In genomic region chr14:64762044-64763034, GRCh38 we compare ENCODE assay signal across 8 cellular contexts. TPM values are rescaled to one million over a fixed set of nuclear protein-coding genes. Genes with fewer than 3 reads are reported as not detected.
DNase-seq lines count a peak whose midpoint lies in the region; ATAC-seq and TF ChIP-seq lines count a peak whose summit lies in the region.

No MANE protein-coding gene starts in this region.

- H3F3A ChIP-seq in SK-N-SH (replicated peaks; ENCODE audit: insufficient read depth), result peaks cover 4% of the 10 kb centered on the region

- DNase-seq in COLO668 (lab: John Stamatoyannopoulos, UW; ENCODE audit: unreplicated experiment) (peak; percentile 97), NB4 (ENCODE audit: low read depth) (peak; percentile 53), SK-N-SH (peak; percentile 87), kidney glomerular epithelial cell (lab: John Stamatoyannopoulos, UW) (peak; percentile 84)
- peak in 1 of 2 donors; percentile 31 for DNase-seq in central memory CD8-positive, alpha-beta T cell (ENCODE audit: low spot score in 2 of 2)
- peak; percentile 16 to 19 for DNase-seq in stimulated activated CD4-positive, alpha-beta T cell treated with anti-CD3 and anti-CD28 coated beads, Interleukin-2, amount 100 ng/mL, for 48 hours

- CTCF ChIA-PET in SK-N-SH (lab: Yijun Ruan, JAX), result interaction anchor here (0.7 to 5.0 kb wide), 18 partner anchors 11 to 258 kb away, joined by 3 to 33 read pairs (median 4); partner anchors contain the start of gene ZBTB1

- H3K4me3 ChIP-seq in NB4 (ENCODE audit: low read depth, low read length) (no peak overlapping the region), SK-N-SH (ENCODE audit: low read depth in 2 of 2, low read length in 1 of 2) (peak overlapping the region in 1 of 2 experiments; percentile 21; a peak in 1 of 4 replicates)

- peak overlapping the region; percentile 34 to 99; a peak in 3 of 4 replicates for H3K27ac ChIP-seq in SK-N-SH (ENCODE audit: low read depth in 2 of 2, low read length in 1 of 2)

- peak overlapping the region; percentile 66 for H3K27ac Mint-ChIP-seq in central memory CD8-positive, alpha-beta T cell (ENCODE audit: low read depth)

- TF ChIP-seq EP300 in SK-N-SH (IDR thresholded peaks at IDR 0.05; ENCODE audit: borderline replicate concordance in 1 of 2, low read depth in 1 of 2, low read length in 1 of 2), result peak in 1 of 2 experiments; percentile 53; a peak in 2 of 4 replicates

- no peak overlapping the region for H3K9ac ChIP-seq in SK-N-SH

- H3K27me3 Mint-ChIP-seq in central memory CD8-positive, alpha-beta T cell, result peaks cover 13% of the 10 kb centered on the region

- no peak for TF ChIP-seq CTCF in NB4 (IDR thresholded peaks at IDR 0.05; ENCODE audit: low read depth, low read length)
- no peak for TF ChIP-seq CTCF in SK-N-SH (IDR thresholded peaks at IDR 0.05)

- POLR2A ChIA-PET in SK-N-SH (lab: Yijun Ruan, JAX), result interaction anchor here (0.6 to 2.3 kb wide), 11 partner anchors 10 to 424 kb away, joined by 3 to 15 read pairs (median 5); partner anchors contain the start of gene PLEKHG3

- H3K4me1 Mint-ChIP-seq in central memory CD8-positive, alpha-beta T cell, result peaks cover 58% of the 10 kb centered on the region

- H3K79me2 ChIP-seq in SK-N-SH (ENCODE audit: insufficient read depth), result no peaks in the 10 kb centered on the region

- H2AFZ ChIP-seq in SK-N-SH (ENCODE audit: low read depth), result no peak overlapping the region

- no peak for ATAC-seq in central memory CD8-positive, alpha-beta T cell (replicated peaks; ENCODE audit: extremely low read depth, poor library complexity, severe bottlenecking)
- ATAC-seq in HG02981 (IDR thresholded peaks at IDR 0.05; ENCODE audit: unreplicated experiment) (no peak), GM19351 (IDR thresholded peaks at IDR 0.05; ENCODE audit: unreplicated experiment) (no peak)

- WGBS in SK-N-SH (ENCODE audit: low lambda C conversion rate), result 13% methylated on average over 8 of the region's 19 CpGs

- no peak for TF ChIP-seq POLR2A in NB4 (IDR thresholded peaks at IDR 0.05; ENCODE audit: extremely low read depth, insufficient read length)

- no peak overlapping the region for H3K4me3 Mint-ChIP-seq in central memory CD8-positive, alpha-beta T cell

- no peaks in the 10 kb centered on the region for H3K9me3 Mint-ChIP-seq in central memory CD8-positive, alpha-beta T cell

- no peaks in the 10 kb centered on the region for H3K27me3 ChIP-seq in SK-N-SH (ENCODE audit: insufficient read depth)

- peaks cover 43 to 78% of the 10 kb centered on the region in 2 experiments for H3K4me1 ChIP-seq in SK-N-SH (ENCODE audit: control insufficient read depth in 1 of 2, insufficient read depth in 2 of 2, low read depth in 1 of 2, low read length in 1 of 2)

- no peaks in the 10 kb centered on the region for H3K36me3 ChIP-seq in SK-N-SH (replicated peaks in 1 of 2; ENCODE audit: control insufficient read depth in 1 of 2, insufficient read depth in 2 of 2, low read length in 1 of 2)

- no peak; the same call in 1 of the 2 replicates for TF ChIP-seq RAD21 in SK-N-SH (IDR thresholded peaks at IDR 0.05; ENCODE audit: low read length)

- no peaks in the 10 kb centered on the region for H3K9me3 ChIP-seq in SK-N-SH

- no peaks in the 10 kb centered on the region for H4K20me1 ChIP-seq in SK-N-SH (ENCODE audit: insufficient read depth)

- no peaks in the 10 kb centered on the region for H3K9me2 ChIP-seq in SK-N-SH

- H3K36me3 Mint-ChIP-seq in central memory CD8-positive, alpha-beta T cell (ENCODE audit: insufficient read depth), result peaks cover 1% of the 10 kb centered on the region

- peak overlapping the region; percentile 59 for H3K4me2 ChIP-seq in SK-N-SH

TF ChIP-seq in SK-N-SH, 30 proteins besides CTCF, POLR2A, EP300 and RAD21 (continues in another document):
- TF ChIP-seq JUND (IDR thresholded peaks at IDR 0.05) (no peak), YY1 (IDR thresholded peaks at IDR 0.05; ENCODE audit: low read depth) (no peak), CHD2 (IDR thresholded peaks at IDR 0.05; ENCODE audit: low read length, partially characterized antibody) (no peak), GABPA (IDR thresholded peaks at IDR 0.05; ENCODE audit: low read depth) (no peak), NRF1 (IDR thresholded peaks at IDR 0.05; ENCODE audit: low read depth, low read length) (no peak), PBX3 (IDR thresholded peaks at IDR 0.05) (no peak; the same call in 1 of the 2 replicates), RXRA (IDR thresholded peaks at IDR 0.05; ENCODE audit: borderline replicate concordance, low read depth) (no peak), EZH2phosphoT487 (IDR thresholded peaks at IDR 0.05; ENCODE audit: borderline replicate concordance, low read depth) (no peak), ELF1 (IDR thresholded peaks at IDR 0.05) (no peak), SIN3A (IDR thresholded peaks at IDR 0.05; ENCODE audit: borderline replicate concordance, low read depth, low read length) (no peak), ZBTB33 (IDR thresholded peaks at IDR 0.05; ENCODE audit: borderline replicate concordance, low read depth) (no peak), TAF1 (IDR thresholded peaks at IDR 0.05; ENCODE audit: borderline replicate concordance, low read depth, low read length) (no peak), USF2 (IDR thresholded peaks at IDR 0.05; ENCODE audit: borderline replicate concordance, low read depth, low read length) (no peak), RCOR1 (IDR thresholded peaks at IDR 0.05; ENCODE audit: low read length) (0 out of 2 replicates have a peak, but pooled peaks have one; percentile 18), MAX (IDR thresholded peaks at IDR 0.05; ENCODE audit: low read depth) (no peak; the same call in 1 of the 2 replicates), USF1 (IDR thresholded peaks at IDR 0.05; ENCODE audit: borderline replicate concordance, low read depth) (no peak), RFX5 (IDR thresholded peaks at IDR 0.05; ENCODE audit: low read length) (peak; percentile 78; the same call in 1 of the 2 replicates), TCF12 (IDR thresholded peaks at IDR 0.05) (peak; percentile 66), SMC3 (IDR thresholded peaks at IDR 0.05; ENCODE audit: low read depth, low read length) (peak; percentile 7; the same call in 1 of the 2 replicates), POLR2AphosphoS5 (IDR thresholded peaks at IDR 0.05; ENCODE audit: low read depth, low read length) (peak; percentile 34; the same call in 1 of the 2 replicates), NFIC (IDR thresholded peaks at IDR 0.05; ENCODE audit: borderline replicate concordance) (peak; percentile 89)
- TF ChIP-seq, protein P1, sequence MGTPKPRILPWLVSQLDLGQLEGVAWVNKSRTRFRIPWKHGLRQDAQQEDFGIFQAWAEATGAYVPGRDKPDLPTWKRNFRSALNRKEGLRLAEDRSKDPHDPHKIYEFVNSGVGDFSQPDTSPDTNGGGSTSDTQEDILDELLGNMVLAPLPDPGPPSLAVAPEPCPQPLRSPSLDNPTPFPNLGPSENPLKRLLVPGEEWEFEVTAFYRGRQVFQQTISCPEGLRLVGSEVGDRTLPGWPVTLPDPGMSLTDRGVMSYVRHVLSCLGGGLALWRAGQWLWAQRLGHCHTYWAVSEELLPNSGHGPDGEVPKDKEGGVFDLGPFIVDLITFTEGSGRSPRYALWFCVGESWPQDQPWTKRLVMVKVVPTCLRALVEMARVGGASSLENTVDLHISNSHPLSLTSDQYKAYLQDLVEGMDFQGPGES (IDR thresholded peaks at IDR 0.05; ENCODE audit: low read depth, low read length), result no peak

RNA-seq across cellular contexts. Expression of gene PLEKHG3, which starts 58.1 kb away (rescaled TPM):
- polyA plus RNA-seq in SK-N-SH (2012; rRNA removed), result 4.9 and 5.1 TPM in 2 replicates
- 2.6 and 4.0 TPM in 2 replicates for polyA plus RNA-seq in SK-N-SH (2012; cell fraction: cytosol; rRNA removed)
- polyA plus RNA-seq in SK-N-SH (2012; cell fraction: nucleus; rRNA removed), result 18.3 and 21.2 TPM in 2 replicates
